Comparison of ENCODE assay signal across 1 cellular context in genomic region chr5:154341620-154342019, GRCh38.
A peak's percentile ranks its signal among the peaks of the same experiment; 100 is the strongest.
TF ChIP-seq lines count a peak whose summit lies in the region.

No MANE protein-coding gene starts in this region.

TF ChIP-seq in HepG2, 621 proteins besides CTCF, POLR2A, EP300 and RAD21 (continued from another document):
- TF ChIP-seq, protein P1, sequence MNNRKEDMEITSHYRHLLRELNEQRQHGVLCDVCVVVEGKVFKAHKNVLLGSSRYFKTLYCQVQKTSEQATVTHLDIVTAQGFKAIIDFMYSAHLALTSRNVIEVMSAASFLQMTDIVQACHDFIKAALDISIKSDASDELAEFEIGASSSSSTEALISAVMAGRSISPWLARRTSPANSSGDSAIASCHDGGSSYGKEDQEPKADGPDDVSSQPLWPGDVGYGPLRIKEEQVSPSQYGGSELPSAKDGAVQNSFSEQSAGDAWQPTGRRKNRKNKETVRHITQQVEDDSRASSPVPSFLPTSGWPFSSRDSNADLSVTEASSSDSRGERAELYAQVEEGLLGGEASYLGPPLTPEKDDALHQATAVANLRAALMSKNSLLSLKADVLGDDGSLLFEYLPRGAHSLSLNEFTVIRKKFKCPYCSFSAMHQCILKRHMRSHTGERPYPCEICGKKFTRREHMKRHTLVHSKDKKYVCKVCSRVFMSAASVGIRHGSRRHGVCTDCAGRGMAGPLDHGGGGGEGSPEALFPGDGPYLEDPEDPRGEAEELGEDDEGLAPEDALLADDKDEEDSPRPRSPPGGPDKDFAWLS (CRISPR knock-in tag; IDR thresholded peaks at IDR 0.05; ENCODE audit: borderline replicate concordance), result no peak
- TF ChIP-seq, protein P2, sequence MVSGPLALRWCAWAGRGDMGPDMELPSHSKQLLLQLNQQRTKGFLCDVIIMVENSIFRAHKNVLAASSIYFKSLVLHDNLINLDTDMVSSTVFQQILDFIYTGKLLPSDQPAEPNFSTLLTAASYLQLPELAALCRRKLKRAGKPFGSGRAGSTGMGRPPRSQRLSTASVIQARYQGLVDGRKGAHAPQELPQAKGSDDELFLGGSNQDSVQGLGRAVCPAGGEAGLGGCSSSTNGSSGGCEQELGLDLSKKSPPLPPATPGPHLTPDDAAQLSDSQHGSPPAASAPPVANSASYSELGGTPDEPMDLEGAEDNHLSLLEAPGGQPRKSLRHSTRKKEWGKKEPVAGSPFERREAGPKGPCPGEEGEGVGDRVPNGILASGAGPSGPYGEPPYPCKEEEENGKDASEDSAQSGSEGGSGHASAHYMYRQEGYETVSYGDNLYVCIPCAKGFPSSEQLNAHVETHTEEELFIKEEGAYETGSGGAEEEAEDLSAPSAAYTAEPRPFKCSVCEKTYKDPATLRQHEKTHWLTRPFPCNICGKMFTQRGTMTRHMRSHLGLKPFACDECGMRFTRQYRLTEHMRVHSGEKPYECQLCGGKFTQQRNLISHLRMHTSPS (CRISPR knock-in tag; IDR thresholded peaks at IDR 0.05; ENCODE audit: low read depth), result peak; percentile 51; the same call in 1 of the 2 replicates
- TF ChIP-seq NCOA2 (CRISPR knock-in tag; IDR thresholded peaks at IDR 0.05), result 0 out of 2 replicates have a peak, but pooled peaks have one; percentile 39
- TF ChIP-seq AHDC1 (CRISPR knock-in tag; IDR thresholded peaks at IDR 0.05; ENCODE audit: borderline replicate concordance), result 0 out of 2 replicates have a peak, but pooled peaks have one; percentile 13
- TF ChIP-seq HNF4G (IDR thresholded peaks at IDR 0.05; ENCODE audit: borderline replicate concordance, low read depth, low read length), result 0 out of 2 replicates have a peak, but pooled peaks have one; percentile 32
- peak; percentile 43; the same call in 1 of the 2 replicates for TF ChIP-seq HNF4G (CRISPR knock-in tag; IDR thresholded peaks at IDR 0.05; ENCODE audit: borderline replicate concordance, low read depth)
- TF ChIP-seq SOX6 (IDR thresholded peaks at IDR 0.05), result no peak
- peak; percentile 46 for TF ChIP-seq SOX6 (CRISPR knock-in tag; IDR thresholded peaks at IDR 0.05)
- TF ChIP-seq RBM39 (IDR thresholded peaks at IDR 0.05; ENCODE audit: low read depth, low read length, poor library complexity, severe bottlenecking), result no peak
- TF ChIP-seq ZNF772 (CRISPR knock-in tag; IDR thresholded peaks at IDR 0.05), result peak; percentile 26; the same call in 1 of the 2 replicates
- TF ChIP-seq RCOR2 (CRISPR knock-in tag; IDR thresholded peaks at IDR 0.05), result 0 out of 2 replicates have a peak, but pooled peaks have one; percentile 33
- peak; percentile 23; the same call in 1 of the 2 replicates for TF ChIP-seq TFAP4 (IDR thresholded peaks at IDR 0.05; ENCODE audit: borderline replicate concordance, low read depth)
- TF ChIP-seq FOXA1 (IDR thresholded peaks at IDR 0.05), result no peak
- 0 out of 2 replicates have a peak, but pooled peaks have one; percentile 10 for TF ChIP-seq FOXA1 (CRISPR knock-in tag; IDR thresholded peaks at IDR 0.05)
- TF ChIP-seq ZBTB7B (CRISPR knock-in tag; IDR thresholded peaks at IDR 0.05), result 0 out of 2 replicates have a peak, but pooled peaks have one; percentile 31
- TF ChIP-seq, protein P3, sequence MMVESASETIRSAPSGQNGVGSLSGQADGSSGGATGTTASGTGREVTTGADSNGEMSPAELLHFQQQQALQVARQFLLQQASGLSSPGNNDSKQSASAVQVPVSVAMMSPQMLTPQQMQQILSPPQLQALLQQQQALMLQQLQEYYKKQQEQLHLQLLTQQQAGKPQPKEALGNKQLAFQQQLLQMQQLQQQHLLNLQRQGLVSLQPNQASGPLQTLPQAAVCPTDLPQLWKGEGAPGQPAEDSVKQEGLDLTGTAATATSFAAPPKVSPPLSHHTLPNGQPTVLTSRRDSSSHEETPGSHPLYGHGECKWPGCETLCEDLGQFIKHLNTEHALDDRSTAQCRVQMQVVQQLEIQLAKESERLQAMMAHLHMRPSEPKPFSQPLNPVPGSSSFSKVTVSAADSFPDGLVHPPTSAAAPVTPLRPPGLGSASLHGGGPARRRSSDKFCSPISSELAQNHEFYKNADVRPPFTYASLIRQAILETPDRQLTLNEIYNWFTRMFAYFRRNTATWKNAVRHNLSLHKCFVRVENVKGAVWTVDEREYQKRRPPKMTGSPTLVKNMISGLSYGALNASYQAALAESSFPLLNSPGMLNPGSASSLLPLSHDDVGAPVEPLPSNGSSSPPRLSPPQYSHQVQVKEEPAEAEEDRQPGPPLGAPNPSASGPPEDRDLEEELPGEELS (CRISPR knock-in tag; IDR thresholded peaks at IDR 0.05), result peak; percentile 53; the same call in 1 of the 2 replicates
- peak; percentile 70 for TF ChIP-seq TEAD3 (CRISPR knock-in tag; optimal IDR thresholded peaks at IDR 0.05; ENCODE audit: borderline replicate concordance)
- TF ChIP-seq SOX5 (CRISPR knock-in tag; IDR thresholded peaks at IDR 0.05; ENCODE audit: borderline replicate concordance), result peak; percentile 64; the same call in 1 of the 2 replicates
- TF ChIP-seq ADNP (CRISPR knock-in tag; IDR thresholded peaks at IDR 0.05), result no peak
- TF ChIP-seq NR2F1 (CRISPR knock-in tag; IDR thresholded peaks at IDR 0.05), result 0 out of 4 replicates have a peak, but pooled peaks of 1 of the 2 experiments have one; percentile 57
- 0 out of 2 replicates have a peak, but pooled peaks have one; percentile 44 for TF ChIP-seq BHLHE40 (IDR thresholded peaks at IDR 0.05; ENCODE audit: low read length)
- peak; percentile 70; the same call in 1 of the 2 replicates for TF ChIP-seq ZKSCAN1 (IDR thresholded peaks at IDR 0.05; ENCODE audit: low read length)
- 0 out of 2 replicates have a peak, but pooled peaks have one; percentile 33 for TF ChIP-seq ESRRA (CRISPR knock-in tag; IDR thresholded peaks at IDR 0.05; ENCODE audit: low read depth)
- 0 out of 2 replicates have a peak, but pooled peaks have one; percentile 64 for TF ChIP-seq RXRA (CRISPR knock-in tag; IDR thresholded peaks at IDR 0.05)
- 0 out of 2 replicates have a peak, but pooled peaks have one; percentile 37 for TF ChIP-seq PPARG (CRISPR knock-in tag; conservative IDR thresholded peaks at IDR 0.05)
- TF ChIP-seq NR2F6 (IDR thresholded peaks at IDR 0.05), result peak; percentile 49; the same call in 1 of the 2 replicates
- peak; percentile 69 for TF ChIP-seq NR2F6 (CRISPR knock-in tag; IDR thresholded peaks at IDR 0.05)
- TF ChIP-seq KAT8 (CRISPR knock-in tag; IDR thresholded peaks at IDR 0.05), result no peak
- peak; percentile 84 for TF ChIP-seq ARID5B (CRISPR knock-in tag; IDR thresholded peaks at IDR 0.05)
- peak; percentile 68; the same call in 1 of the 2 replicates for TF ChIP-seq NCOR1 (IDR thresholded peaks at IDR 0.05; ENCODE audit: borderline replicate concordance, low read length)
- peak; percentile 61 for TF ChIP-seq MED1 (CRISPR knock-in tag; IDR thresholded peaks at IDR 0.05)
- 0 out of 2 replicates have a peak, but pooled peaks have one; percentile 20 for TF ChIP-seq ATF1 (CRISPR knock-in tag; IDR thresholded peaks at IDR 0.05)
- TF ChIP-seq SKI (IDR thresholded peaks at IDR 0.05; ENCODE audit: partially characterized antibody), result peak; percentile 60
- no peak for TF ChIP-seq ZNF296 (CRISPR knock-in tag; conservative IDR thresholded peaks at IDR 0.05)
- TF ChIP-seq CREM (IDR thresholded peaks at IDR 0.05), result peak; percentile 37; the same call in 1 of the 2 replicates
- TF ChIP-seq CREM (CRISPR knock-in tag; IDR thresholded peaks at IDR 0.05), result no peak
- no peak for TF ChIP-seq FOXP1 (IDR thresholded peaks at IDR 0.05)
- peak; percentile 54; the same call in 1 of the 2 replicates for TF ChIP-seq FOXP1 (CRISPR knock-in tag; IDR thresholded peaks at IDR 0.05)
- 0 out of 2 replicates have a peak, but pooled peaks have one; percentile 19 for TF ChIP-seq ZNF24 (IDR thresholded peaks at IDR 0.05)
- no peak for TF ChIP-seq ZNF615 (CRISPR knock-in tag; IDR thresholded peaks at IDR 0.05; ENCODE audit: borderline replicate concordance)
